8 cellular contexts compared by ENCODE assay signal in the genomic region with DNA sequence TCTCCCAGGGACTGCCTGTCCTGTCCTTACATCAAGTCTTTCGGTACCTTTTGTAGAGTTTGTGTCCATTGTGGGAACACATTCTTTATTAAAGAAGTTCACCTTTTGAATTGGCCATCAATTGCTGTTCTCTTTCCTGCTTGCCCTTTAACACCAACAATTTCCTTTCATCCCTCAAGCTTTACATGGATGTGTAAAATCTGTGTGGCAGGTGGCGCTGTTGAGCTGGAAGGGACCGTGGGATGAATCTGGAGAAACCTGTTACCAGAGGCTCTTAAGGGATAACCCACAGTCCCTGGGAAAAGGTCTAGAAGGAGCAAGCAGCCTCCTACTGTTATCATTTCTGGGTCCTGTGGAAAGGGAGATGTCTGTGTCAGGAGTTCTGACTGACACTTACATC. TPM values are rescaled to one million over a fixed set of nuclear protein-coding genes. Genes with fewer than 3 reads are reported as not detected.
DNase-seq lines count a peak whose midpoint lies in the region; ATAC-seq, FAIRE-seq and TF ChIP-seq lines count a peak whose summit lies in the region.

No MANE protein-coding gene starts in this region.

- intact Hi-C loops in sciatic nerve (cut with DNase I): no loop called here

- no peaks in the 10 kb centered on the region for H3K9me3 ChIP-seq in A549
- no peaks in the 10 kb centered on the region for H3K9me3 ChIP-seq in right atrium auricular region

- POLR2A ChIA-PET in A549 (lab: Yijun Ruan, JAX): interaction anchor here (1.0 kb wide), 1 partner anchor 59 kb away, joined by 4 read pairs; no protein-coding TSS in a partner anchor

- 2% methylated on average over 3 of the region's 3 CpGs for WGBS in A549 (ENCODE audit: missing lambda C conversion rate)

- TF ChIP-seq CTCF in A549 (IDR thresholded peaks at IDR 0.05): peak; percentile 86
- TF ChIP-seq CTCF in right atrium auricular region (IDR thresholded peaks at IDR 0.05): peak; percentile 73 to 76

- ATAC-seq in A549 (peak; percentile 91 to 94), sciatic nerve (peak; percentile 83), HG02970 (IDR thresholded peaks at IDR 0.05; ENCODE audit: low FRiP score, unreplicated experiment) (no peak)

- H3K27me3 ChIP-seq in right atrium auricular region: no peaks in the 10 kb centered on the region

- H3K4me3 ChIP-seq in A549: no peak overlapping the region
- no peak overlapping the region for H3K4me3 ChIP-seq in right atrium auricular region

- no peaks in the 10 kb centered on the region for H3K36me3 Mint-ChIP-seq in T-helper 2 cell treated with Interferon-gamma antibody and Interleukin-4, amounts not matched to agents 5 μg/mL and 100 μg/mL, for 36 hours (ENCODE audit: low read depth)

- H3K4me3 Mint-ChIP-seq in T-helper 2 cell treated with Interferon-gamma antibody and Interleukin-4, amounts not matched to agents 5 μg/mL and 100 μg/mL, for 36 hours: no peak overlapping the region

- peaks cover 20% of the 10 kb centered on the region for H3K27me3 Mint-ChIP-seq in T-helper 2 cell treated with Interferon-gamma antibody and Interleukin-4, amounts not matched to agents 5 μg/mL and 100 μg/mL, for 36 hours (ENCODE audit: low read depth)

- H3K4me1 ChIP-seq in A549: peaks cover 33% of the 10 kb centered on the region
- no peaks in the 10 kb centered on the region for H3K4me1 ChIP-seq in right atrium auricular region

- FAIRE-seq in A549 (lab: Jason Lieb, UNC) (no peak), GM18507 (lab: Jason Lieb, UNC) (peak; percentile 90)

- TF ChIP-seq RAD21 in A549 (conservative IDR thresholded peaks at IDR 0.05 in 1 of 2, IDR thresholded peaks at IDR 0.05 in 1 of 2): peak; percentile 84 to 90

- H3K4me2 ChIP-seq in A549: peak overlapping the region; percentile 21; the same call in 1 of the 3 replicates

- no peak for TF ChIP-seq POLR2A in A549 (IDR thresholded peaks at IDR 0.05; ENCODE audit: low read length)

- peak; percentile 87 to 89 for DNase-seq in A549 (ENCODE audit: low read depth in 1 of 2, low spot score in 1 of 2)
- DNase-seq in GM18507 (ENCODE audit: extremely low spot score, insufficient read length, low read depth): peak; percentile 22
- peak; percentile 51 to 64 for DNase-seq in NCI-H187 (lab: John Stamatoyannopoulos, UW)
- peak; percentile 43 for DNase-seq in T-helper 2 cell treated with Interferon-gamma antibody and Interleukin-4, amounts not matched to agents 5 μg/mL and 100 μg/mL, for 36 hours (ENCODE audit: low spot score)
- peak in 52 of 58 donors; percentile 7 to 82 (median 44) for DNase-seq in anterior cingulate cortex (lab: John Stamatoyannopoulos, UW)
- DNase-seq in right atrium auricular region (ENCODE audit: low spot score): peak; percentile 89
- peak; percentile 90 for DNase-seq in sciatic nerve (ENCODE audit: low spot score)

- CTCF ChIA-PET in A549 (lab: Yijun Ruan, JAX): interaction anchor here (0.6 to 4.3 kb wide), 43 partner anchors 8 to 316 kb away, joined by 3 to 24 read pairs (median 5); no protein-coding TSS in a partner anchor

- no peaks in the 10 kb centered on the region for H3K9me3 Mint-ChIP-seq in T-helper 2 cell treated with Interferon-gamma antibody and Interleukin-4, amounts not matched to agents 5 μg/mL and 100 μg/mL, for 36 hours

- H3K36me3 ChIP-seq in right atrium auricular region: no peaks in the 10 kb centered on the region

- H3K4me1 Mint-ChIP-seq in T-helper 2 cell treated with Interferon-gamma antibody and Interleukin-4, amounts not matched to agents 5 μg/mL and 100 μg/mL, for 36 hours (ENCODE audit: low read depth): peaks cover 10% of the 10 kb centered on the region

- 0 out of 6 replicates have a peak overlapping the region, but pooled peaks of 1 of the 2 experiments have one; percentile 19 for H3K27ac ChIP-seq in A549
- H3K27ac ChIP-seq in right atrium auricular region: no peak overlapping the region

- H3K27ac Mint-ChIP-seq in T-helper 2 cell treated with Interferon-gamma antibody and Interleukin-4, amounts not matched to agents 5 μg/mL and 100 μg/mL, for 36 hours: no peak overlapping the region

- TF ChIP-seq EP300 in A549 (IDR thresholded peaks at IDR 0.05): no peak

TF ChIP-seq in A549, 52 proteins besides CTCF, POLR2A, EP300 and RAD21:
- TF ChIP-seq RCOR1 (IDR thresholded peaks at IDR 0.05; ENCODE audit: low read depth, low read length): no peak
- TF ChIP-seq TP53 (CRISPR knock-in tag; IDR thresholded peaks at IDR 0.05): no peak
- TF ChIP-seq HOXA7 (CRISPR knock-in tag; IDR thresholded peaks at IDR 0.05): no peak
- TF ChIP-seq CBX8 (IDR thresholded peaks at IDR 0.05): no peak
- TF ChIP-seq ZC3H11A (IDR thresholded peaks at IDR 0.05): no peak
- TF ChIP-seq TFCP2L1 (CRISPR knock-in tag; IDR thresholded peaks at IDR 0.05): no peak
- TF ChIP-seq, protein P1, sequence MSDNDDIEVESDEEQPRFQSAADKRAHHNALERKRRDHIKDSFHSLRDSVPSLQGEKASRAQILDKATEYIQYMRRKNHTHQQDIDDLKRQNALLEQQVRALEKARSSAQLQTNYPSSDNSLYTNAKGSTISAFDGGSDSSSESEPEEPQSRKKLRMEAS (IDR thresholded peaks at IDR 0.05): 0 out of 2 replicates have a peak, but pooled peaks have one; percentile 19
- TF ChIP-seq, protein P2, sequence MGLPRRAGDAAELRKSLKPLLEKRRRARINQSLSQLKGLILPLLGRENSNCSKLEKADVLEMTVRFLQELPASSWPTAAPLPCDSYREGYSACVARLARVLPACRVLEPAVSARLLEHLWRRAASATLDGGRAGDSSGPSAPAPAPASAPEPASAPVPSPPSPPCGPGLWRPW (IDR thresholded peaks at IDR 0.05): no peak
- TF ChIP-seq SMC3 (IDR thresholded peaks at IDR 0.05): peak; percentile 81
TF ChIP-seq in A549: peak in this region for 2.

RNA-seq across cellular contexts. Expression of a gene that starts 7.9 kb away (rescaled TPM):
- polyA plus RNA-seq in A549 (2011; rRNA removed) (19.2 and 23.4 TPM in 2 replicates), A549 (2017; fragmentation: RNase III; extraction: RNeasy Plus Mini Kit Qiagen cat#74134 plus additional on column Dnase treatment) (11.8 to 13.9 TPM (median 13.9 TPM) in 3 replicates)
- polyA plus RNA-seq in A549 (2012; cell fraction: cytosol; rRNA removed): 2.6 and 3.5 TPM in 2 replicates
- polyA plus RNA-seq in A549 (2012; cell fraction: nucleus; rRNA removed): 2.9 and 3.6 TPM in 2 replicates
- 9.0 and 10.8 TPM in 2 replicates for polyA minus RNA-seq in A549 (2011; rRNA and poly(A)+ RNA removed)
- total RNA-seq in right atrium auricular region (10 to 100 TPM; 10.6 to 13.1 TPM), sciatic nerve (29.9 TPM)

RNA-seq across cellular contexts. Expression of a gene that starts 30.0 kb away (rescaled TPM):
- polyA plus RNA-seq in A549 (2011; rRNA removed): not detected in 2 replicates
- not detected in 2 replicates for polyA plus RNA-seq in A549 (2012; cell fraction: cytosol; rRNA removed)
- polyA plus RNA-seq in A549 (2012; cell fraction: nucleus; rRNA removed): not detected in 2 replicates
- polyA plus RNA-seq in A549 (2017; fragmentation: RNase III; extraction: RNeasy Plus Mini Kit Qiagen cat#74134 plus additional on column Dnase treatment): not detected in 3 replicates
- polyA minus RNA-seq in A549 (2011; rRNA and poly(A)+ RNA removed): not detected in 2 replicates
- under 1 TPM; 0.48 to 0.59 TPM for total RNA-seq in right atrium auricular region
- 0.53 TPM for total RNA-seq in sciatic nerve

Comparison
In these comparisons a context has a peak if more than half of its experiments do, and no peak if none do; other contexts are left out.
1. DNase-seq: peak in every context shown above with its lines; median percentile 90 in sciatic nerve; 89 in right atrium auricular region; 88 in A549; 58 in NCI-H187; 44 in anterior cingulate cortex; 43 in T-helper 2 cell treated with Interferon-gamma antibody and Interleukin-4, amounts not matched to agents 5 μg/mL and 100 μg/mL, for 36 hours; 22 in GM18507.